Comparison of ENCODE assay signal across 16 cellular contexts in the genomic region with DNA sequence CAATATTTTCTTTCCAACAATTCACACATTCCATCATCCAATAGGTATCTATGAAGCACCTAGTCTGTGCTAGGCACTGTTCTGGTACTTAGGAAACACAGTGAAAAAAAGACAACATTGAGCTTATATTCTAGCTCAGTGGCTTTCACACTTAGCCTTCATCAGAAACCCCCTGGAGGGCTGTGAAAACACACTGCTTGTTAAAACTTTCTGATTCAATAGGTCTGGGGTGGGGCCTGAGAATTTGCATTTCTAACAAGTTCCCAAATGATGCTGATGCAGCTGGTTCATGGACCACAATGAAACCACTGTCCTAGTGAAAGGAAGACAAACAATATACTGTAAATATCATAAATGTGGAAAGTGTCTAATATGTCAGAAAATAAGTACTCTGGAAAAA.
A peak's percentile ranks its signal among the peaks of the same experiment; 100 is the strongest.
DNase-seq lines count a peak whose midpoint lies in the region; ATAC-seq and TF ChIP-seq lines count a peak whose summit lies in the region.
"Had no signal": no experiment of that assay in that cellular context is flagged by ENCODE, and none has a peak within 500 bp of the region (broad histone marks: within the 10 kb centered on the region; RNA-seq: fewer than 3 reads in every experiment).

No MANE protein-coding gene starts in this region.

- no peak for TF ChIP-seq CTCF in coronary artery (IDR thresholded peaks at IDR 0.05)

- no peaks in the 10 kb centered on the region for H3K9me3 Mint-ChIP-seq in activated naive CD8-positive, alpha-beta T cell treated with anti-CD3 and anti-CD28 coated beads, Interleukin-2, amount 50 U/mL, for 24 hours
- H3K9me3 Mint-ChIP-seq in stimulated activated naive CD8-positive, alpha-beta T cell treated with anti-CD3 and anti-CD28 coated beads, Interleukin-15, amount 100 ng/mL, for 72 hours = no peaks in the 10 kb centered on the region
- H3K9me3 Mint-ChIP-seq: H9 had no signal

- DNase-seq in stimulated activated CD4-positive, alpha-beta T cell treated with anti-CD3 and anti-CD28 coated beads, Interleukin-15, amount 100 ng/mL, for 24 hours = peak; percentile 10
- no peak for DNase-seq in stimulated activated CD4-positive, alpha-beta T cell treated with anti-CD3 and anti-CD28 coated beads, Interleukin-4, amount 100 ng/mL, for 4 hours
- DNase-seq in activated naive CD8-positive, alpha-beta T cell treated with anti-CD3 and anti-CD28 coated beads, Interleukin-2, amount 50 U/mL, for 24 hours = no peak
- peak in 1 of 2 donors; percentile 26 for DNase-seq in stimulated activated naive CD8-positive, alpha-beta T cell treated with anti-CD3 and anti-CD28 coated beads, Interleukin-15, amount 100 ng/mL, for 72 hours
- DNase-seq in NCI-H2029 (lab: John Stamatoyannopoulos, UW) = no peak
- DNase-seq in SIG-M5 (lab: John Stamatoyannopoulos, UW) = no peak
- DNase-seq in coronary artery (ENCODE audit: low spot score) = no peak
- DNase-seq: cortex of kidney; DND-41; H9; Kasumi-1; left colon; NCI-H2081; stimulated activated CD4-positive, alpha-beta T cell treated with anti-CD3 and anti-CD28 coated beads, Interleukin-1b, Interleukin-23, amount 100 ng/mL, for 48 hours had no signal

- no peaks in the 10 kb centered on the region for H3K27me3 Mint-ChIP-seq in activated naive CD8-positive, alpha-beta T cell treated with anti-CD3 and anti-CD28 coated beads, Interleukin-2, amount 50 U/mL, for 24 hours
- no peaks in the 10 kb centered on the region for H3K27me3 Mint-ChIP-seq in stimulated activated naive CD8-positive, alpha-beta T cell treated with anti-CD3 and anti-CD28 coated beads, Interleukin-15, amount 100 ng/mL, for 72 hours

- H3K27ac ChIP-seq in coronary artery = no peak overlapping the region
- H3K27ac ChIP-seq: hepatocyte had no signal

- H3K4me3 Mint-ChIP-seq in activated naive CD8-positive, alpha-beta T cell treated with anti-CD3 and anti-CD28 coated beads, Interleukin-2, amount 50 U/mL, for 24 hours = no peak overlapping the region
- peak overlapping the region in 1 of 2 donors; percentile 47 for H3K4me3 Mint-ChIP-seq in stimulated activated naive CD8-positive, alpha-beta T cell treated with anti-CD3 and anti-CD28 coated beads, Interleukin-15, amount 100 ng/mL, for 72 hours
- H3K4me3 Mint-ChIP-seq: H9 had no signal

- no peak overlapping the region for H3K4me3 ChIP-seq in coronary artery
- H3K4me3 ChIP-seq: hepatocyte had no signal

- peak; percentile 47 for ATAC-seq in HG03196 (IDR thresholded peaks at IDR 0.05; ENCODE audit: unreplicated experiment)
- peak; percentile 60 for ATAC-seq in activated naive CD8-positive, alpha-beta T cell treated with anti-CD3 and anti-CD28 coated beads, Interleukin-2, amount 50 U/mL, for 24 hours
- peak; percentile 92 for ATAC-seq in stimulated activated naive CD8-positive, alpha-beta T cell treated with anti-CD3 and anti-CD28 coated beads, Interleukin-15, amount 100 ng/mL, for 72 hours

- no peaks in the 10 kb centered on the region for H3K36me3 Mint-ChIP-seq in activated naive CD8-positive, alpha-beta T cell treated with anti-CD3 and anti-CD28 coated beads, Interleukin-2, amount 50 U/mL, for 24 hours (ENCODE audit: low read depth)

- H3K4me1 Mint-ChIP-seq in activated naive CD8-positive, alpha-beta T cell treated with anti-CD3 and anti-CD28 coated beads, Interleukin-2, amount 50 U/mL, for 24 hours = peaks cover 62% of the 10 kb centered on the region
- H3K4me1 Mint-ChIP-seq in stimulated activated naive CD8-positive, alpha-beta T cell treated with anti-CD3 and anti-CD28 coated beads, Interleukin-15, amount 100 ng/mL, for 72 hours = peaks cover 60% of the 10 kb centered on the region

- H3K27ac Mint-ChIP-seq in activated naive CD8-positive, alpha-beta T cell treated with anti-CD3 and anti-CD28 coated beads, Interleukin-2, amount 50 U/mL, for 24 hours = peak overlapping the region; percentile 28
- no peak overlapping the region for H3K27ac Mint-ChIP-seq in stimulated activated naive CD8-positive, alpha-beta T cell treated with anti-CD3 and anti-CD28 coated beads, Interleukin-15, amount 100 ng/mL, for 72 hours
- H3K27ac Mint-ChIP-seq: H9 had no signal
